31 cellular contexts compared by ENCODE assay signal in genomic region chr10:28840954-28841353, GRCh38.
DNase-seq lines count a peak whose midpoint lies in the region; ATAC-seq, FAIRE-seq and TF ChIP-seq lines count a peak whose summit lies in the region.
"Had no signal": no experiment of that assay in that cellular context is flagged by ENCODE, and none has a peak within 500 bp of the region (broad histone marks: within the 10 kb centered on the region; RNA-seq: fewer than 3 reads in every experiment).

No MANE protein-coding gene starts in this region.

- no peaks in the 10 kb centered on the region for H3K9me1 ChIP-seq in K562 (ENCODE audit: control insufficient read depth, insufficient read depth, low read length)

- POLR2A ChIA-PET in A549 (lab: Yijun Ruan, JAX) (interaction anchor here (0.7 kb wide), 1 partner anchor 87 kb away, joined by 3 read pairs; no protein-coding TSS in a partner anchor), K562 (lab: Yijun Ruan, JAX) (interaction anchor here (0.7 to 1.8 kb wide), 4 partner anchors 9 to 20 kb away, joined by 3 to 8 read pairs (median 3); no protein-coding TSS in a partner anchor)

- CTCF ChIA-PET in A549 (lab: Yijun Ruan, JAX) (interaction anchor here (0.6 to 3.3 kb wide), 4 partner anchors 34 to 150 kb away, joined by 3 to 15 read pairs (median 4); no protein-coding TSS in a partner anchor), K562 (lab: Yijun Ruan, JAX; ENCODE audit: low intra/inter-chr PET ratio) (interaction anchor here (0.6 kb wide), 2 partner anchors 176 to 424 kb away, joined by 3 read pairs; no protein-coding TSS in a partner anchor)

- no peaks in the 10 kb centered on the region for H3K27me3 ChIP-seq in GM23338 (ENCODE audit: insufficient read depth)
- no peaks in the 10 kb centered on the region for H3K27me3 ChIP-seq in K562 (ENCODE audit: control insufficient read depth in 2 of 2, insufficient read depth in 2 of 2, low read length in 2 of 2)
- H3K27me3 ChIP-seq: BLaER1, body of pancreas, foreskin keratinocyte, hepatocyte, MG63, spleen, transverse colon had no signal

- H3K9me3 ChIP-seq in A549 (peaks cover 19% of the 10 kb centered on the region), K562 (replicated peaks; ENCODE audit: control insufficient read depth, insufficient read depth, low read depth, low read length) (peaks cover 18% of the 10 kb centered on the region)

- peaks cover 47% of the 10 kb centered on the region for H3K4me1 ChIP-seq in A549
- no peaks in the 10 kb centered on the region for H3K4me1 ChIP-seq in GM23338 (ENCODE audit: insufficient read depth)
- peaks cover 7 to 48% of the 10 kb centered on the region in 2 experiments for H3K4me1 ChIP-seq in K562 (replicated peaks in 1 of 2; ENCODE audit: control insufficient read depth in 2 of 2, insufficient read depth in 2 of 2, low read length in 2 of 2)
- H3K4me1 ChIP-seq: foreskin keratinocyte, spleen had no signal

- TF ChIP-seq POLR2A in A549 (IDR thresholded peaks at IDR 0.05; ENCODE audit: low read length) (no peak), K562 (conservative IDR thresholded peaks at IDR 0.05) (no peak)

- H3K9me3 Mint-ChIP-seq in GM23338 (no peaks in the 10 kb centered on the region), mesothelial cell of epicardium (no peaks in the 10 kb centered on the region)

- H3K27ac Mint-ChIP-seq in GM23338 = no peak overlapping the region
- peak overlapping the region; percentile 79 for H3K27ac Mint-ChIP-seq in mesothelial cell of epicardium
- H3K27ac Mint-ChIP-seq: naive thymus-derived CD8-positive, alpha-beta T cell had no signal

- H4K20me1 ChIP-seq in GM23338 (replicated peaks; ENCODE audit: insufficient read depth) (no peaks in the 10 kb centered on the region), K562 (replicated peaks; ENCODE audit: control insufficient read depth, insufficient read depth, low read length) (no peaks in the 10 kb centered on the region)
- H4K20me1 ChIP-seq: BLaER1 had no signal

- H3K4me2 ChIP-seq in A549 (peak overlapping the region; percentile 61), GM23338 (no peak overlapping the region), K562 (ENCODE audit: insufficient read depth, low read length) (no peak overlapping the region)
- H3K4me2 ChIP-seq: BLaER1 had no signal

- H3K36me3 ChIP-seq in GM23338 (ENCODE audit: insufficient read depth) (no peaks in the 10 kb centered on the region), K562 (ENCODE audit: control insufficient read depth, insufficient read depth, low read length) (no peaks in the 10 kb centered on the region; the same call in 2 of the 3 replicates)
- H3K36me3 ChIP-seq: MG63, spleen, transverse colon had no signal

- TF ChIP-seq RAD21 in A549 (conservative IDR thresholded peaks at IDR 0.05 in 1 of 2, IDR thresholded peaks at IDR 0.05 in 1 of 2) = no peak
- TF ChIP-seq RAD21 in K562 (CRISPR knock-in tag; conservative IDR thresholded peaks at IDR 0.05 in 1 of 2, IDR thresholded peaks at IDR 0.05 in 1 of 2) = no peak

- H2AFZ ChIP-seq in GM23338 = 0 out of 2 replicates have a peak overlapping the region, but pooled peaks have one; percentile 24
- H2AFZ ChIP-seq in K562 (ENCODE audit: low read depth, low read length) = peak overlapping the region; percentile 13; the same call in 1 of the 2 replicates
- H2AFZ ChIP-seq: hepatocyte had no signal

- DNase-seq in A549 (ENCODE audit: low read depth in 1 of 2, low spot score in 1 of 2) (peak in 1 of 2 experiments; percentile 56), GM23338 (ENCODE audit: low spot score) (no peak), K562 (ENCODE audit: extremely low read depth in 1 of 4, low spot score in 3 of 4) (no peak), mesothelial cell of epicardium (ENCODE audit: low spot score in 2 of 2, unreplicated experiment in 2 of 2) (no peak), NCI-H1694 treated with DMSO at 0.1 percent for 48 hours (lab: John Stamatoyannopoulos, UW) (no peak), SKM-1 (lab: John Stamatoyannopoulos, UW; ENCODE audit: unreplicated experiment) (no peak)
- no peak for DNase-seq in stimulated activated naive CD4-positive, alpha-beta T cell treated with Interleukin-2 at 50 U/mL for 16 hours (lab: John Stamatoyannopoulos, UW)
- DNase-seq: activated CD4-positive, alpha-beta T cell treated with anti-CD3 and anti-CD28 coated beads for 4 hours; activated effector memory CD4-positive, alpha-beta T cell treated with anti-CD3 and anti-CD28 coated beads, Interleukin-2, amount 50 U/mL, for 16 hours; body of pancreas; DMS53; effector CD4-positive, alpha-beta T cell; GDM1; KBM-7; midbrain; naive thymus-derived CD8-positive, alpha-beta T cell; NCI-H1105 treated with DMSO at 0.1 percent for 48 hours; NCI-H2029; NCI-H2227 treated with DMSO at 0.1 percent for 48 hours; spleen; transverse colon had no signal

- in situ Hi-C loops in K562 (cut with MboI) = no loop called here

- TF ChIP-seq EP300 in A549 (IDR thresholded peaks at IDR 0.05) (no peak), K562 (IDR thresholded peaks at IDR 0.05; ENCODE audit: low read length) (no peak)

- H3K79me2 ChIP-seq in GM23338 (replicated peaks; ENCODE audit: insufficient read depth) = no peaks in the 10 kb centered on the region
- no peaks in the 10 kb centered on the region for H3K79me2 ChIP-seq in K562 (ENCODE audit: control insufficient read depth, insufficient read depth, low read length)
- H3K79me2 ChIP-seq: hepatocyte had no signal

- no TSS peak for BruUV-seq in K562 (replicated peaks; lab: Mats Ljungman, UMichigan)

- H3K4me3 Mint-ChIP-seq in GM23338 = no peak overlapping the region
- no peak overlapping the region for H3K4me3 Mint-ChIP-seq in mesothelial cell of epicardium
- H3K4me3 Mint-ChIP-seq: naive thymus-derived CD8-positive, alpha-beta T cell had no signal

- H3K27me3 Mint-ChIP-seq in GM23338 (ENCODE audit: insufficient read depth, low read depth, poor library complexity) (peaks cover 4% of the 10 kb centered on the region), mesothelial cell of epicardium (ENCODE audit: low read depth) (no peaks in the 10 kb centered on the region)

- 13% methylated on average over 4 of the region's 4 CpGs for WGBS in A549 (ENCODE audit: missing lambda C conversion rate)
- WGBS in K562 (ENCODE audit: insufficient coverage, low coverage, missing lambda C conversion rate) = 52% methylated on average over 4 of the region's 4 CpGs

- ATAC-seq in A549 (peak; percentile 32 to 66; a peak in 3 of 6 replicates), GM23338 (no peak), K562 (no peak), GM19452 (IDR thresholded peaks at IDR 0.05; ENCODE audit: unreplicated experiment) (no peak)
- ATAC-seq: body of pancreas; foreskin keratinocyte; HCT116; naive thymus-derived CD8-positive, alpha-beta T cell had no signal

- intact Hi-C loops in K562 (cut with micrococcal nuclease) = no loop called here

- no peaks in the 10 kb centered on the region for H3K36me3 Mint-ChIP-seq in GM23338 (ENCODE audit: low read depth)
- H3K36me3 Mint-ChIP-seq in mesothelial cell of epicardium = no peaks in the 10 kb centered on the region
- H3K36me3 Mint-ChIP-seq: naive thymus-derived CD8-positive, alpha-beta T cell had no signal

- peak overlapping the region; percentile 55 to 58 for H3K27ac ChIP-seq in A549
- no peak overlapping the region for H3K27ac ChIP-seq in GM23338 (ENCODE audit: low read depth)
- no peak overlapping the region for H3K27ac ChIP-seq in K562 (ENCODE audit: extremely low read depth, low read depth, low read length)
- H3K27ac ChIP-seq: BLaER1, body of pancreas, epithelial cell of prostate, foreskin keratinocyte, SK-N-MC, spleen, transverse colon had no signal

- H3F3A ChIP-seq in GM23338 (replicated peaks; ENCODE audit: low read depth) = no peaks in the 10 kb centered on the region

- no peak overlapping the region for H3K9ac ChIP-seq in K562 (ENCODE audit: insufficient read depth in 1 of 2, low read depth in 2 of 2, low read length in 2 of 2)
- H3K9ac ChIP-seq: BLaER1 had no signal

- H3K4me3 ChIP-seq in A549 = no peak overlapping the region
- H3K4me3 ChIP-seq in GM23338 = no peak overlapping the region
- H3K4me3 ChIP-seq in K562 = no peak overlapping the region
- H3K4me3 ChIP-seq: BLaER1, body of pancreas, hepatocyte, MG63, SK-N-MC, spleen, transverse colon had no signal

- H3K4me1 Mint-ChIP-seq in GM23338 (no peaks in the 10 kb centered on the region), mesothelial cell of epicardium (peaks cover 57% of the 10 kb centered on the region)
- H3K4me1 Mint-ChIP-seq: naive thymus-derived CD8-positive, alpha-beta T cell had no signal

- TF ChIP-seq CTCF in A549 (IDR thresholded peaks at IDR 0.05) = no peak
- TF ChIP-seq CTCF in GM23338 (conservative IDR thresholded peaks at IDR 0.05; ENCODE audit: low read depth in 2 of 2) = no peak
- TF ChIP-seq CTCF in K562 (IDR thresholded peaks at IDR 0.05 in 2 of 3, conservative IDR thresholded peaks at IDR 0.05 in 1 of 3; ENCODE audit: insufficient read depth in 2 of 3, low read depth in 1 of 3, low read length in 3 of 3) = no peak
- no peak for TF ChIP-seq CTCF in mesothelial cell of epicardium (IDR thresholded peaks at IDR 0.05; ENCODE audit: unreplicated experiment)

- H3K9me2 ChIP-seq in GM23338 (ENCODE audit: insufficient read depth) = no peaks in the 10 kb centered on the region

- FAIRE-seq in A549 (lab: Jason Lieb, UNC) (no peak), K562 (lab: Jason Lieb, UNC) (no peak)
- FAIRE-seq: GM19239, RCC 7860 had no signal

TF ChIP-seq in A549, 52 proteins besides CTCF, POLR2A, EP300 and RAD21 (continues in another document):
- TF ChIP-seq FOSL2 (IDR thresholded peaks at IDR 0.05) (no peak), FOSL2 (CRISPR knock-in tag; IDR thresholded peaks at IDR 0.05) (peak; percentile 53)

TF ChIP-seq in GM23338, 12 proteins besides CTCF, POLR2A, EP300 and RAD21 (continues in another document):
- TF ChIP-seq CREB1 (CRISPR knock-in tag; IDR thresholded peaks at IDR 0.05; ENCODE audit: low read depth) (no peak), POLR2AphosphoS5 (IDR thresholded peaks at IDR 0.05; ENCODE audit: low read depth) (no peak), JUNB (IDR thresholded peaks at IDR 0.05; ENCODE audit: unreplicated experiment) (no peak), STAT1 (IDR thresholded peaks at IDR 0.05; ENCODE audit: unreplicated experiment) (no peak)

TF ChIP-seq in K562, 482 proteins besides CTCF, POLR2A, EP300 and RAD21:
- 0 out of 4 replicates have a peak, but pooled peaks of 1 of the 2 experiments have one; percentile 16 for TF ChIP-seq KDM1A (IDR thresholded peaks at IDR 0.05)
- no peak for TF ChIP-seq CREB5 (CRISPR knock-in tag; IDR thresholded peaks at IDR 0.05)

Comparison
In these comparisons a context has a peak if more than half of its experiments do, and no peak if none do; other contexts are left out.
1. ATAC-seq: peak in A549 (2 of 2); none in GM23338 (single experiment), K562 (single experiment) and GM19452 (single experiment).
2. H3K27ac ChIP-seq: peak in A549 (2 of 2); none in GM23338 (single experiment) and K562 (single experiment).
3. Of the 35 proteins assayed by ChIP-seq in both K562 and A549: peak only in K562: none; only in A549: JUNB; in both: none; in neither: 33; mixed calls (peak in some experiments, not most) for 1.